In the genomic region with DNA sequence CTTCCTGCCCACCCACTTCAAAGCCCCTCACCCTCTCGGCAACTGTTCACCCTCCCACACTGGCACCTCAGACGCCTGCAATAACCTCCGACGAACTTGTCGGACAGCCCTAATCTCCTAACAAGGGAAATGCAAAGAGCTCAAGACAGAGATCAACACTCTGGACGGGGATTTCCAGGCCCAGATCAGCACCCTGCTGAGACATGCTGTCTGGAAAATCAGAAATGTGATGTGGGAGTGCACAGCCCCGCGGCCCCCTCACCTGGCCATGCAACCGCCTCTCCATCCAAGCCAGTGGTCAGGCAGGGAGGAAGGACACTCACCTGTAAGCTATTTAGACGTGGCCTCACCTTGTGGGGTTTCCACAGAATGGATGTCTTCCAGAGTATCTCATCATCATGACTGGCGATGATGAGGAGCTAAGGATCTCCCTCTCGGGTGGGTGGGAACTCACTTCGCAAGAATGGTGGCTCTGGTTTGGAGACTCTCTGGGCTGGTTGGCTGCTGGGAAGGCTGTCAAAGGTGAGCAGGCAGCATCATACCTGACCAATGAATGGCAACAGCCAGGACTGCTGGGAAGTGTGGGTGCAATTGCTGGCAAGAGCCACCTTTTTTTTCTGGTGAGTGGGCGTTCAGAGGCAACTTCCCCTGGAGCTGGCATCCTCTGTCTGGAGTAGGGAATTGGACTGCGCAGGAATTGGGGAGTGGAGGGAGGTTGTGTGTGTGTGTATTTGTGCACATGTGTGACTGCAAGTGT, we compare ENCODE assay signal across 19 cellular contexts. TPM values are rescaled to one million over a fixed set of nuclear protein-coding genes. Genes with fewer than 3 reads are reported as not detected.
DNase-seq lines count a peak whose midpoint lies in the region; ATAC-seq and TF ChIP-seq lines count a peak whose summit lies in the region.
"Had no signal": no experiment of that assay in that cellular context is flagged by ENCODE, and none has a peak within 500 bp of the region (broad histone marks: within the 10 kb centered on the region; RNA-seq: fewer than 3 reads in every experiment).

No MANE protein-coding gene starts in this region.

- no peak for DNase-seq in activated CD4-positive, CD25-positive, alpha-beta regulatory T cell (lab: John Stamatoyannopoulos, UW)
- DNase-seq in activated CD4-positive, alpha-beta T cell treated with anti-CD3 and anti-CD28 coated beads for 48 hours = peak; percentile 17
- peak; percentile 36 for DNase-seq in choroid plexus epithelial cell (ENCODE audit: low read depth)
- DNase-seq in renal cortical epithelial cell (ENCODE audit: low read depth) = peak; percentile 20
- no peak for DNase-seq in AG08395 (ENCODE audit: low spot score)
- DNase-seq: activated gamma-delta T cell treated with Interleukin-2 at 50 U/mL for 16 hours, DMS153, H7, midbrain, NCI-H2081, NCI-H526, PC-3, T1000 had no signal

- H3K4me3 ChIP-seq in choroid plexus epithelial cell (ENCODE audit: low read depth, low read length) = no peak overlapping the region
- H3K4me3 ChIP-seq: BLaER1, hepatocyte had no signal

- no peak for TF ChIP-seq CTCF in choroid plexus epithelial cell (conservative IDR thresholded peaks at IDR 0.05; ENCODE audit: low read depth, low read length)

- peak; percentile 58 to 69 for ATAC-seq in activated CD4-positive, CD25-positive, alpha-beta regulatory T cell treated with anti-CD3 and anti-CD28 coated beads, Interleukin-2, amount 50 U/mL, for 24 hours
- ATAC-seq in HG02981 (IDR thresholded peaks at IDR 0.05; ENCODE audit: unreplicated experiment) = no peak
- ATAC-seq in HG02678 (IDR thresholded peaks at IDR 0.05; ENCODE audit: unreplicated experiment) = no peak
- ATAC-seq: PC-3 had no signal

RNA-seq across cellular contexts. Expression of gene ADTRP, which starts 28.1 kb away (rescaled TPM):
- 1.4 and 7.1 TPM in 2 replicates for total RNA-seq in renal cortical epithelial cell
- total RNA-seq: PC-3, SK-MEL-5 had no signal

Comparison
In these comparisons a context has a peak if more than half of its experiments do, and no peak if none do; other contexts are left out.
1. ATAC-seq: peak in activated CD4-positive, CD25-positive, alpha-beta regulatory T cell treated with anti-CD3 and anti-CD28 coated beads, Interleukin-2, amount 50 U/mL, for 24 hours (2 of 2); none in HG02981 (single experiment) and HG02678 (single experiment).
2. DNase-seq: peak in activated CD4-positive, alpha-beta T cell treated with anti-CD3 and anti-CD28 coated beads for 48 hours (single experiment), choroid plexus epithelial cell (single experiment) and renal cortical epithelial cell (single experiment); none in activated CD4-positive, CD25-positive, alpha-beta regulatory T cell (0 of 4) and AG08395 (single experiment).